In the genomic region with DNA sequence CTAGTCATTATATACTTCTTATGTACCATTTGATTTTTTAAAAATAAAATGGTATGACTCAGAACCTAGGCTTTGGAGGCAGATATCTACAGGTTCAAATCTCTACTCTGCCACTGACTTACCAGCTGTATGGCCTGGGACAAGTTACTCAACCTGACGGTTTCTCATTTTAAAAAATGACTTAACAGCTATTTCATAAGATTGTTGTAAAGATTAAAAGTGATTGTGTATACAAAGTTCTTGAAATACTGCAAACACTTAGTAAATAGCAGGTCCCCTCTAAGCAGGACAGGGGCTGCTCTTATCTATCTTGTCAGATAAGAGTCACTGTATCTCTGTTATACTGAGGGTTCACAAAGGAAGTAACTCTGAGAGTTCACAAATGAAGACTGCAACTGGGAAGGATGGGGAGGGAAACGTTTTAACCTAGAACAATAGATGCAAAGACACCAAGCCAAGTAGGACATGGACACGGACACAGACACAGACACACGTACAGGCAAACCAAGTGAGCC, we compare ENCODE assay signal across 18 cellular contexts. TPM values are rescaled to one million over a fixed set of nuclear protein-coding genes. Genes with fewer than 3 reads are reported as not detected.
DNase-seq lines count a peak whose midpoint lies in the region; ATAC-seq and TF ChIP-seq lines count a peak whose summit lies in the region.
"Had no signal": no experiment of that assay in that cellular context is flagged by ENCODE, and none has a peak within 500 bp of the region (broad histone marks: within the 10 kb centered on the region; RNA-seq: fewer than 3 reads in every experiment).

No MANE protein-coding gene starts in this region.

- H3K9me2 ChIP-seq in GM23248 (ENCODE audit: insufficient read depth), result no peaks in the 10 kb centered on the region

- no peak overlapping the region for H2AFZ ChIP-seq in GM23248

- no peak for TF ChIP-seq CTCF in WTC11 (IDR thresholded peaks at IDR 0.05)

- no peak for ATAC-seq in WTC11
- ATAC-seq in stimulated activated memory B cell treated with anti-CD40 and anti-IgM and Interleukin-4, amounts not matched to agents 10 μg/mL and 1 μg/mL and 100 μg/mL, for 72 hours, result no peak
- no peak for ATAC-seq in HG03520 (IDR thresholded peaks at IDR 0.05; ENCODE audit: unreplicated experiment)
- ATAC-seq in naive thymus-derived CD4-positive, alpha-beta T cell, result no peak
- no peak for ATAC-seq in GM21786 (IDR thresholded peaks at IDR 0.05; ENCODE audit: unreplicated experiment)
- ATAC-seq: activated CD8-positive, alpha-beta T cell treated with anti-CD3 and anti-CD28 coated beads for 36 hours; CD8-positive, alpha-beta T cell; psoas muscle had no signal

- peaks cover 82% of the 10 kb centered on the region for H3F3A ChIP-seq in GM23248 (ENCODE audit: insufficient read depth)

- no peak overlapping the region; the same call in 1 of the 2 replicates for H3K27ac Mint-ChIP-seq in WTC11
- H3K27ac Mint-ChIP-seq in stimulated activated memory B cell treated with anti-CD40 and anti-IgM and Interleukin-4, amounts not matched to agents 10 μg/mL and 1 μg/mL and 100 μg/mL, for 72 hours, result no peak overlapping the region
- H3K27ac Mint-ChIP-seq in naive thymus-derived CD4-positive, alpha-beta T cell, result no peak overlapping the region
- H3K27ac Mint-ChIP-seq: activated CD8-positive, alpha-beta T cell treated with anti-CD3 and anti-CD28 coated beads for 36 hours; CD8-positive, alpha-beta T cell had no signal

- peaks cover 29% of the 10 kb centered on the region for H3K27me3 Mint-ChIP-seq in WTC11 (ENCODE audit: low read depth)
- H3K27me3 Mint-ChIP-seq in stimulated activated memory B cell treated with anti-CD40 and anti-IgM and Interleukin-4, amounts not matched to agents 10 μg/mL and 1 μg/mL and 100 μg/mL, for 72 hours, result no peaks in the 10 kb centered on the region
- peaks cover 41 to 66% (median 47%) of the 10 kb centered on the region in 5 donors for H3K27me3 Mint-ChIP-seq in naive thymus-derived CD4-positive, alpha-beta T cell

- in situ Hi-C loops in GM23248 (cut with MboI), result no loop called here

- POLR2A ChIA-PET in WTC11 (lab: Charles Lee), result no interaction called here
- POLR2A ChIA-PET in naive thymus-derived CD4-positive, alpha-beta T cell (lab: Charles Lee), result no interaction called here

- peak overlapping the region; percentile 99 for H3K4me2 ChIP-seq in GM23248 (ENCODE audit: unreplicated experiment)

- H3K4me1 ChIP-seq in GM23248 (ENCODE audit: insufficient read depth), result peaks cover 67% of the 10 kb centered on the region
- peaks cover 0 to 3% of the 10 kb centered on the region in 2 donors for H3K4me1 ChIP-seq in naive thymus-derived CD4-positive, alpha-beta T cell (ENCODE audit: control insufficient read depth in 2 of 2, insufficient read depth in 2 of 2, low read length in 2 of 2)

- H3K9me3 Mint-ChIP-seq in WTC11, result no peaks in the 10 kb centered on the region
- H3K9me3 Mint-ChIP-seq in stimulated activated memory B cell treated with anti-CD40 and anti-IgM and Interleukin-4, amounts not matched to agents 10 μg/mL and 1 μg/mL and 100 μg/mL, for 72 hours, result no peaks in the 10 kb centered on the region
- H3K9me3 Mint-ChIP-seq in naive thymus-derived CD4-positive, alpha-beta T cell, result peaks cover 0 to 1% (median 0%) of the 10 kb centered on the region in 11 donors
- H3K9me3 Mint-ChIP-seq: activated CD8-positive, alpha-beta T cell treated with anti-CD3 and anti-CD28 coated beads for 36 hours; CD8-positive, alpha-beta T cell had no signal

- CTCF ChIA-PET in WTC11 (lab: Charles Lee), result interaction anchor here (1.3 kb wide), 1 partner anchor 50 kb away, joined by 4 read pairs; no protein-coding TSS in a partner anchor
- CTCF ChIA-PET in naive thymus-derived CD4-positive, alpha-beta T cell (lab: Charles Lee), result no interaction called here

- peaks cover 8% of the 10 kb centered on the region for H3K36me3 Mint-ChIP-seq in WTC11
- H3K36me3 Mint-ChIP-seq in stimulated activated memory B cell treated with anti-CD40 and anti-IgM and Interleukin-4, amounts not matched to agents 10 μg/mL and 1 μg/mL and 100 μg/mL, for 72 hours, result peaks cover 38% of the 10 kb centered on the region
- peaks cover 0 to 5% (median 0%) of the 10 kb centered on the region in 5 donors for H3K36me3 Mint-ChIP-seq in naive thymus-derived CD4-positive, alpha-beta T cell
- H3K36me3 Mint-ChIP-seq: CD8-positive, alpha-beta T cell had no signal

- H3K27ac ChIP-seq in GM23248, result peak overlapping the region; percentile 92
- no peak overlapping the region for H3K27ac ChIP-seq in naive thymus-derived CD4-positive, alpha-beta T cell (ENCODE audit: low read depth, low read length)

- H3K4me1 Mint-ChIP-seq in WTC11, result peaks cover 41% of the 10 kb centered on the region
- H3K4me1 Mint-ChIP-seq in stimulated activated memory B cell treated with anti-CD40 and anti-IgM and Interleukin-4, amounts not matched to agents 10 μg/mL and 1 μg/mL and 100 μg/mL, for 72 hours, result peaks cover 55% of the 10 kb centered on the region
- peaks cover 6 to 11% (median 11%) of the 10 kb centered on the region in 7 donors for H3K4me1 Mint-ChIP-seq in naive thymus-derived CD4-positive, alpha-beta T cell

- DNase-seq in GM23248 (no peak), WTC11 (ENCODE audit: low spot score) (no peak), islet precursor cell (peak; percentile 27), NCI-H1694 treated with DMSO at 0.1 percent for 48 hours (lab: John Stamatoyannopoulos, UW) (no peak)
- DNase-seq in naive thymus-derived CD4-positive, alpha-beta T cell, result no peak
- DNase-seq: activated CD8-positive, alpha-beta T cell treated with anti-CD3 and anti-CD28 coated beads for 36 hours; activated naive CD4-positive, alpha-beta T cell treated with Interleukin-2 at 50 U/mL for 16 hours; CD8-positive, alpha-beta T cell; erythroblast; NCI-H1105 treated with DMSO at 0.1 percent for 48 hours; NCI-H510A treated with DMSO at 0.1 percent for 48 hours; psoas muscle; Right ventricle myocardium superior; stimulated activated CD4-positive, alpha-beta T cell treated with anti-CD3 and anti-CD28 coated beads, Interleukin-4, amount 100 ng/mL, for 24 hours; stimulated activated naive CD4-positive, alpha-beta T cell had no signal

- H3K9ac ChIP-seq in GM23248, result peak overlapping the region; percentile 95; the same call in 1 of the 2 replicates

- H3K4me3 ChIP-seq in GM23248, result peak overlapping the region; percentile 88
- no peak overlapping the region for H3K4me3 ChIP-seq in naive thymus-derived CD4-positive, alpha-beta T cell (ENCODE audit: low read length)
- H3K4me3 ChIP-seq: psoas muscle had no signal

- H3K9me3 ChIP-seq in GM23248 (ENCODE audit: low read depth), result no peaks in the 10 kb centered on the region
- no peaks in the 10 kb centered on the region for H3K9me3 ChIP-seq in naive thymus-derived CD4-positive, alpha-beta T cell (ENCODE audit: control insufficient read depth in 2 of 3, low read length in 3 of 3)
- H3K9me3 ChIP-seq: psoas muscle had no signal

- intact Hi-C loops in naive thymus-derived CD4-positive, alpha-beta T cell (cut with micrococcal nuclease), result no loop called here

- peaks cover 26% of the 10 kb centered on the region for H3K36me3 ChIP-seq in GM23248 (ENCODE audit: low read depth)
- no peaks in the 10 kb centered on the region for H3K36me3 ChIP-seq in naive thymus-derived CD4-positive, alpha-beta T cell (ENCODE audit: control insufficient read depth in 2 of 3, insufficient read depth in 3 of 3, low read length in 3 of 3)

- WGBS in GM23248 (ENCODE audit: low coverage in 1 of 2, low lambda C conversion rate in 2 of 2, missing lambda C conversion rate in 2 of 2), 2 experiments, result 58 to 64% methylated on average over 4 of the region's 4 CpGs

- peaks cover 25% of the 10 kb centered on the region for H4K20me1 ChIP-seq in GM23248 (ENCODE audit: insufficient read depth)

- 0 out of 2 replicates have a peak overlapping the region, but pooled peaks have one; percentile 10 for H3K4me3 Mint-ChIP-seq in WTC11
- peak overlapping the region; percentile 96 for H3K4me3 Mint-ChIP-seq in stimulated activated memory B cell treated with anti-CD40 and anti-IgM and Interleukin-4, amounts not matched to agents 10 μg/mL and 1 μg/mL and 100 μg/mL, for 72 hours
- H3K4me3 Mint-ChIP-seq in naive thymus-derived CD4-positive, alpha-beta T cell, result peak overlapping the region in 2 of 10 donors; percentile 21 to 26
- H3K4me3 Mint-ChIP-seq: activated CD8-positive, alpha-beta T cell treated with anti-CD3 and anti-CD28 coated beads for 36 hours; CD8-positive, alpha-beta T cell had no signal

- no peaks in the 10 kb centered on the region for H3K27me3 ChIP-seq in GM23248 (replicated peaks; ENCODE audit: insufficient read depth)
- no peaks in the 10 kb centered on the region for H3K27me3 ChIP-seq in naive thymus-derived CD4-positive, alpha-beta T cell (ENCODE audit: control insufficient read depth in 2 of 2, insufficient read depth in 2 of 2, low read length in 2 of 2)

- H3K79me2 ChIP-seq in GM23248 (ENCODE audit: insufficient read depth), result peaks cover 93% of the 10 kb centered on the region

TF ChIP-seq in WTC11, 78 proteins besides CTCF, POLR2A, EP300 and RAD21 (continues in another document):
- TF ChIP-seq RELA (CRISPR knock-in tag; IDR thresholded peaks at IDR 0.05; ENCODE audit: borderline replicate concordance), result no peak
- TF ChIP-seq ZNF263 (CRISPR knock-in tag; IDR thresholded peaks at IDR 0.05; ENCODE audit: low read depth), result no peak
- no peak for TF ChIP-seq ZBTB21 (CRISPR knock-in tag; IDR thresholded peaks at IDR 0.05; ENCODE audit: borderline replicate concordance)
- TF ChIP-seq, protein P1, sequence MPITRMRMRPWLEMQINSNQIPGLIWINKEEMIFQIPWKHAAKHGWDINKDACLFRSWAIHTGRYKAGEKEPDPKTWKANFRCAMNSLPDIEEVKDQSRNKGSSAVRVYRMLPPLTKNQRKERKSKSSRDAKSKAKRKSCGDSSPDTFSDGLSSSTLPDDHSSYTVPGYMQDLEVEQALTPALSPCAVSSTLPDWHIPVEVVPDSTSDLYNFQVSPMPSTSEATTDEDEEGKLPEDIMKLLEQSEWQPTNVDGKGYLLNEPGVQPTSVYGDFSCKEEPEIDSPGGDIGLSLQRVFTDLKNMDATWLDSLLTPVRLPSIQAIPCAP (CRISPR knock-in tag; IDR thresholded peaks at IDR 0.05), result no peak
- no peak for TF ChIP-seq RORB (CRISPR knock-in tag; IDR thresholded peaks at IDR 0.05)
- TF ChIP-seq, protein P2, sequence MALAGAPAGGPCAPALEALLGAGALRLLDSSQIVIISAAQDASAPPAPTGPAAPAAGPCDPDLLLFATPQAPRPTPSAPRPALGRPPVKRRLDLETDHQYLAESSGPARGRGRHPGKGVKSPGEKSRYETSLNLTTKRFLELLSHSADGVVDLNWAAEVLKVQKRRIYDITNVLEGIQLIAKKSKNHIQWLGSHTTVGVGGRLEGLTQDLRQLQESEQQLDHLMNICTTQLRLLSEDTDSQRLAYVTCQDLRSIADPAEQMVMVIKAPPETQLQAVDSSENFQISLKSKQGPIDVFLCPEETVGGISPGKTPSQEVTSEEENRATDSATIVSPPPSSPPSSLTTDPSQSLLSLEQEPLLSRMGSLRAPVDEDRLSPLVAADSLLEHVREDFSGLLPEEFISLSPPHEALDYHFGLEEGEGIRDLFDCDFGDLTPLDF (CRISPR knock-in tag; IDR thresholded peaks at IDR 0.05), result no peak

RNA-seq across cellular contexts. Expression of gene BCAR3, which starts 2.6 kb away (rescaled TPM):
- 79.5 and 83.2 TPM in 2 replicates for total RNA-seq in GM23248 (2014; rRNA removed; shearing (Covaris generic))
- polyA plus RNA-seq in GM23248 (2016; fragmentation: Nextera tagmentation; extraction: Ambion mirVana), result 62.2 and 65.1 TPM in 2 replicates
- 9.3 to 14.8 TPM (median 9.6 TPM) in 3 replicates for total RNA-seq in WTC11 (2021)
- total RNA-seq in naive thymus-derived CD4-positive, alpha-beta T cell, result 1 to 10 TPM in 1 of 5 experiments, under 1 TPM in 4; 0.75 to 1.7 (median 0.85) TPM
- under 1 TPM; 0.22 to 0.31 TPM for polyA plus RNA-seq in naive thymus-derived CD4-positive, alpha-beta T cell
